2 cellular contexts compared by ENCODE assay signal in the genomic region with DNA sequence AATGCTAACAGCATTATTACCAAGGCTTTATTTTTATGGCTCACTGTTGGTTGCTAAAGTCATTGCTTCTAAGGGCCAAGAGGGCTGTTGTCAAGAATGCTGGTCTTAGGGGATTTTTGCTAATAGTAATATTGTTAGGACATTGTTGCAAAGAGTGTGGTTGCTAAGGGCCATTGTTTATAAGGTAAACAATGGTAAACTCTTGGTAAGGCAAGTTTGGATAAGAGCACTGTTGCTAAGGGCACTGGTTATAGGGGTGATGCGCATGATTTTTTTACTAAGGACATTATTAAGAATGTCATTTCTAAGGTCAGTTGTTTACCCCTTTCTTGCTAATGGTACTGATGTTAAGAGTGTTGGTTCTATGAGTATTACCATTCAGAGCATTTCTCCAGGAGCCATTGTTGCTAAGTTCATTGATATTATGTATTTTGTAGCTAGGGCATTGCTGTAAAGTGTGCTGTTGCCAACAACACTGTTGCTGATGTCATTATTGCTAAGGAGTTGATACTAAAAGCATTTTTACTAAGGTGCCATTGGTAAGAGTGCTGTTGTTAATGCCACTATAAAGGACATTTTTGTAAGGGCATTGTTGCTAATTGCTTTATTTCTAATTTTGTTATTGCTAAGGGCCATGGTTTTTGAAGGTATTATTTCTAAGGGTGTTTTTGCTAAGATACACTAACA. TPM values are rescaled to one million over a fixed set of nuclear protein-coding genes. Genes with fewer than 3 reads are reported as not detected.
"Had no signal": no experiment of that assay in that cellular context is flagged by ENCODE, and none has a peak within 500 bp of the region (broad histone marks: within the 10 kb centered on the region; RNA-seq: fewer than 3 reads in every experiment).

No MANE protein-coding gene starts in this region.

RNA-seq across cellular contexts. Expression of a gene that starts 55.9 kb away (rescaled TPM):
- total RNA-seq: G401, GM12878 had no signal
